Comparison of ENCODE assay signal across 22 cellular contexts in the genomic region with DNA sequence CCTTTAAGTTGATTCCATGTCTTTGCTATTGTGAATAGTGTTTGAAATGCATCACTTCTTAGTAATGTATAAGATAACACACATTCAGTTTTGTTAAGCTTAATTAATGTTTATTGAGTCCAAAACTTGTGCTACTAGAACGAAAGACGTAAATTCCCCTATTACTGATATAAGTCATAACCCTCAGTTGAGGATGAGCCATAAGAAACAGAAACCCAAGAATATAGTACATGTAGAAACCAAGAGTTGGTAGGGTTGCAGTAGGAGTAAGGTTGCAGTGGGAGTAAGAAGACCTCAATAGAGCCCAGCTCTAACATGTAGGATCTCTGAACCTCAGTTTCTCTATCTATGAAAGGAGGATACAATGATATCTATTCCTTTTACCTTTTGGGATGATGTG.
DNase-seq lines count a peak whose midpoint lies in the region; ATAC-seq lines count a peak whose summit lies in the region.
"Had no signal": no experiment of that assay in that cellular context is flagged by ENCODE, and none has a peak within 500 bp of the region (broad histone marks: within the 10 kb centered on the region; RNA-seq: fewer than 3 reads in every experiment).

No MANE protein-coding gene starts in this region.

- DNase-seq in NCI-H524 (lab: John Stamatoyannopoulos, UW): no peak
- no peak for DNase-seq in OCI-M2 (lab: John Stamatoyannopoulos, UW; ENCODE audit: unreplicated experiment)
- DNase-seq: activated CD4-positive, alpha-beta T cell treated with anti-CD3 and anti-CD28 coated beads for 4 hours; activated CD8-positive, alpha-beta memory T cell treated with anti-CD3 and anti-CD28 coated beads, Interleukin-2, amount 50 U/mL, for 4 hours; activated naive CD4-positive, alpha-beta T cell treated with Interleukin-2 at 50 U/mL for 16 hours; AML-193; COR-L47; H7; head of caudate nucleus; Karpas-422; left ventricle myocardium superior; mucosa of descending colon; NCI-H1048; NCI-H2107; OCI-M1; stimulated activated CD8-positive, alpha-beta memory T cell treated with anti-CD3 and anti-CD28 coated beads, Interleukin-4, amount 100 ng/mL, for 48 hours; T-helper 9 cell had no signal

- ATAC-seq in GM18867 (IDR thresholded peaks at IDR 0.05; ENCODE audit: unreplicated experiment) (peak; percentile 81), GM19463 (IDR thresholded peaks at IDR 0.05; ENCODE audit: unreplicated experiment) (peak; percentile 81), HG02885 (IDR thresholded peaks at IDR 0.05; ENCODE audit: poor library complexity, unreplicated experiment) (peak; percentile 78), HG03558 (IDR thresholded peaks at IDR 0.05; ENCODE audit: extremely low read depth, unreplicated experiment) (peak; percentile 70), HG03469 (IDR thresholded peaks at IDR 0.05; ENCODE audit: unreplicated experiment) (no peak)
- ATAC-seq: left ventricle myocardium superior, mucosa of descending colon had no signal
